Comparison of ENCODE assay signal across 1 cellular context in the genomic region with DNA sequence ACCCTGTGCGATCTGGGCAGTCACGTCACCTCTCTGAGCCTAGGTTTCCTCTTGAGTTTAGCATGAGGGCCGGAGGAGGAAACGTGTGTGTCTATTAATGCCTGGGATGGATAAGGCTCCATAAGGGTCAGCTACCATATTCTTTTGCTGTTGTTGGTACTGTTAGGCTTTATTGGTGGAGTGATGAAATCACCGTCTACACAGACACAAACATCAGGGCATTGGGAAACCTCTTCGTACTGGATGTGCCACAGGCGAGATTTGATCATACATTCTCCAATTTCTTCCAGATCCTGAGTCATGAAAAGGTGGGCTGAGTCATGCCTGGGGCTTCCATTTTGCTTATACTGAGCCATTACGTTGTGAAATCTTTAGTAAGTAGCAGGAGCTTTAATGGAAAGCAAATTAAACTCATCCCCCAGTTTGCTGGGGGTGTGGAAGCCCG.
TF ChIP-seq lines count a peak whose summit lies in the region.

No MANE protein-coding gene starts in this region.

TF ChIP-seq in HEK293, 187 proteins besides CTCF, POLR2A, EP300 and RAD21 (continued from another document):
- TF ChIP-seq ZNF16 (tag by site-specific recombination; IDR thresholded peaks at IDR 0.05; ENCODE audit: low read depth), result no peak
- TF ChIP-seq ZNF2 (tag by site-specific recombination; IDR thresholded peaks at IDR 0.05), result no peak
- TF ChIP-seq, protein P1, sequence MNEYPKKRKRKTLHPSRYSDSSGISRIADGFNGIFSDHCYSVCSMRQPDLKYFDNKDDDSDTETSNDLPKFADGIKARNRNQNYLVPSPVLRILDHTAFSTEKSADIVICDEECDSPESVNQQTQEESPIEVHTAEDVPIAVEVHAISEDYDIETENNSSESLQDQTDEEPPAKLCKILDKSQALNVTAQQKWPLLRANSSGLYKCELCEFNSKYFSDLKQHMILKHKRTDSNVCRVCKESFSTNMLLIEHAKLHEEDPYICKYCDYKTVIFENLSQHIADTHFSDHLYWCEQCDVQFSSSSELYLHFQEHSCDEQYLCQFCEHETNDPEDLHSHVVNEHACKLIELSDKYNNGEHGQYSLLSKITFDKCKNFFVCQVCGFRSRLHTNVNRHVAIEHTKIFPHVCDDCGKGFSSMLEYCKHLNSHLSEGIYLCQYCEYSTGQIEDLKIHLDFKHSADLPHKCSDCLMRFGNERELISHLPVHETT (tag by site-specific recombination; IDR thresholded peaks at IDR 0.05), result 0 out of 2 replicates have a peak, but pooled peaks have one; percentile 26
- TF ChIP-seq ZNF24 (tag by site-specific recombination; IDR thresholded peaks at IDR 0.05), result 0 out of 2 replicates have a peak, but pooled peaks have one; percentile 10
- no peak for TF ChIP-seq ZBTB21 (tag by site-specific recombination; IDR thresholded peaks at IDR 0.05)
- peak; percentile 32; the same call in 1 of the 2 replicates for TF ChIP-seq KLF17 (tag by site-specific recombination; IDR thresholded peaks at IDR 0.05)
- no peak for TF ChIP-seq ZSCAN18 (tag by site-specific recombination; IDR thresholded peaks at IDR 0.05)
- TF ChIP-seq KLF16 (tag by site-specific recombination; IDR thresholded peaks at IDR 0.05), result peak; percentile 37; the same call in 1 of the 2 replicates
- peak; percentile 43 for TF ChIP-seq ZEB2 (tag by site-specific recombination; IDR thresholded peaks at IDR 0.05)
- TF ChIP-seq ZNF626 (tag by site-specific recombination; IDR thresholded peaks at IDR 0.05), result no peak
- TF ChIP-seq ZNF792 (tag by site-specific recombination; IDR thresholded peaks at IDR 0.05), result no peak
- TF ChIP-seq ZNF558 (tag by site-specific recombination; IDR thresholded peaks at IDR 0.05), result 0 out of 2 replicates have a peak, but pooled peaks have one; percentile 30
- no peak for TF ChIP-seq ZNF146 (tag by site-specific recombination; IDR thresholded peaks at IDR 0.05)
- TF ChIP-seq ZNF184 (tag by site-specific recombination; IDR thresholded peaks at IDR 0.05), result 0 out of 2 replicates have a peak, but pooled peaks have one; percentile 18
- 0 out of 2 replicates have a peak, but pooled peaks have one; percentile 46 for TF ChIP-seq ZFP69B (tag by site-specific recombination; IDR thresholded peaks at IDR 0.05)
- TF ChIP-seq ZNF354C (tag by site-specific recombination; IDR thresholded peaks at IDR 0.05; ENCODE audit: borderline replicate concordance, low read depth), result no peak
- TF ChIP-seq OSR2 (tag by site-specific recombination; IDR thresholded peaks at IDR 0.05), result peak; percentile 6; the same call in 1 of the 2 replicates
- TF ChIP-seq ZNF518A (tag by site-specific recombination; conservative IDR thresholded peaks at IDR 0.05; ENCODE audit: low read depth), result peak; percentile 21; the same call in 1 of the 2 replicates
